In the genomic region with DNA sequence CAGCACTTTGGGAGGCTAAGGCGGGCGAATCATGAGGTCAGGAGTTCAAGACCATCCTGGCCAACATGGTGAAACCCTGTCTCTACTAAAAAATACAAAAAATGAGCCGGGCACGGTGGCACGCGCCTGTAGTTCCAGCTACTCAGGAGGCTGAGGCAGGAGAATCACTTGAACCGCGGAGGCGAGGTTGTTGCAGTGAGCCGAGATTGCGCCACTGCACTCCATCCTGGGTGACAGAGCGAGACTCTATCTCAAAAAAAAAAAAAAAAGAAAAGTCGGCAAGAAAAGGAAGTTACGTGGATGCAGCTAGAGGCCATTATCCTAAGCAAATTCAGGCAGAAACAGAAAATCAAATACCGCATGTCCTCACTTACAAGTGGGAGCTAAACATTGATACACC, we compare ENCODE assay signal across 5 cellular contexts. TPM values are rescaled to one million over a fixed set of nuclear protein-coding genes. Genes with fewer than 3 reads are reported as not detected.
"Had no signal": no experiment of that assay in that cellular context is flagged by ENCODE, and none has a peak within 500 bp of the region (broad histone marks: within the 10 kb centered on the region; RNA-seq: fewer than 3 reads in every experiment).

No MANE protein-coding gene starts in this region.

RNA-seq across cellular contexts. Expression of gene TSPO, which starts 5.0 kb away (rescaled TPM):
- polyA plus RNA-seq: neural cell had no signal

RNA-seq across cellular contexts. Expression of gene BIK, which starts 35.8 kb away (rescaled TPM):
- total RNA-seq: cardiac septum, gastrocnemius medialis, psoas muscle, sigmoid colon had no signal
- polyA plus RNA-seq: psoas muscle had no signal
